In genomic region chr5:179232091-179232490, GRCh38 we compare ENCODE assay signal across 21 cellular contexts.
A peak's percentile ranks its signal among the peaks of the same experiment; 100 is the strongest.
DNase-seq lines count a peak whose midpoint lies in the region; ATAC-seq and TF ChIP-seq lines count a peak whose summit lies in the region.
"Had no signal": no experiment of that assay in that cellular context is flagged by ENCODE, and none has a peak within 500 bp of the region (broad histone marks: within the 10 kb centered on the region; RNA-seq: fewer than 3 reads in every experiment).

No MANE protein-coding gene starts in this region.

- TF ChIP-seq POLR2A in Peyer's patch (IDR thresholded peaks at IDR 0.05), result no peak

- H3K36me3 Mint-ChIP-seq in osteocyte (ENCODE audit: unreplicated experiment), result no peaks in the 10 kb centered on the region
- H3K36me3 Mint-ChIP-seq: CD8-positive, alpha-beta T cell had no signal

- H3K9me3 ChIP-seq in Peyer's patch, result no peaks in the 10 kb centered on the region

- DNase-seq in activated effector memory CD4-positive, alpha-beta T cell treated with anti-CD3 and anti-CD28 coated beads, Interleukin-2, amount 50 U/mL, for 16 hours, result peak; percentile 47
- DNase-seq in activated effector memory CD4-positive, alpha-beta T cell treated with Interleukin-2 at 50 U/mL for 16 hours, result no peak
- DNase-seq in Peyer's patch (peak in 2 of 3 donors; percentile 15 to 25), islet precursor cell (peak; percentile 29), sciatic nerve (ENCODE audit: low spot score) (peak; percentile 38), osteocyte (ENCODE audit: extremely low spot score, unreplicated experiment) (no peak), HPDE6-E6E7 (ENCODE audit: extremely low spot score) (no peak)
- DNase-seq: AML-193; C1 segment of cervical spinal cord; Calu3; CD8-positive, alpha-beta T cell; DMS153; HCEC 1CT; Karpas-422; NCI-H1417; NCI-H187; NCI-H446; NCI-H526; SHP77 had no signal

- H3K27me3 Mint-ChIP-seq in osteocyte (ENCODE audit: unreplicated experiment), result no peaks in the 10 kb centered on the region

- no peak overlapping the region for H3K27ac ChIP-seq in Peyer's patch

- ATAC-seq in sciatic nerve (no peak), GM21825 (IDR thresholded peaks at IDR 0.05; ENCODE audit: unreplicated experiment) (no peak)
- ATAC-seq: CD8-positive, alpha-beta T cell; GM23338 had no signal

- H3K4me1 ChIP-seq in Peyer's patch, result no peaks in the 10 kb centered on the region

- H3K9me3 Mint-ChIP-seq in osteocyte (ENCODE audit: unreplicated experiment), result peaks cover 16% of the 10 kb centered on the region
- H3K9me3 Mint-ChIP-seq: CD8-positive, alpha-beta T cell; GM23338 had no signal

- no peak overlapping the region for H3K4me3 ChIP-seq in Peyer's patch
- H3K4me3 ChIP-seq: GM23338 had no signal

- no peaks in the 10 kb centered on the region for H3K4me1 Mint-ChIP-seq in osteocyte (ENCODE audit: unreplicated experiment)

- no peak overlapping the region for H3K4me3 Mint-ChIP-seq in osteocyte (ENCODE audit: unreplicated experiment)
- H3K4me3 Mint-ChIP-seq: CD8-positive, alpha-beta T cell; GM23338 had no signal

- H3K36me3 ChIP-seq in Peyer's patch, result no peaks in the 10 kb centered on the region

- H3K27me3 ChIP-seq in Peyer's patch, result no peaks in the 10 kb centered on the region

- H3K27ac Mint-ChIP-seq in osteocyte (ENCODE audit: unreplicated experiment), result no peak overlapping the region
- H3K27ac Mint-ChIP-seq: CD8-positive, alpha-beta T cell; GM23338 had no signal

- TF ChIP-seq CTCF in Peyer's patch (IDR thresholded peaks at IDR 0.05), result no peak
- TF ChIP-seq CTCF in osteocyte (IDR thresholded peaks at IDR 0.05), result no peak

- intact Hi-C loops in sciatic nerve (cut with DNase I), result no loop called here

Comparison
In these comparisons a context has a peak if more than half of its experiments do, and no peak if none do; other contexts are left out.
1. DNase-seq: peak in activated effector memory CD4-positive, alpha-beta T cell treated with anti-CD3 and anti-CD28 coated beads, Interleukin-2, amount 50 U/mL, for 16 hours (single experiment), Peyer's patch (2 of 3), islet precursor cell (single experiment) and sciatic nerve (single experiment); none in activated effector memory CD4-positive, alpha-beta T cell treated with Interleukin-2 at 50 U/mL for 16 hours (single experiment), osteocyte (single experiment) and HPDE6-E6E7 (single experiment).